Comparison of ENCODE assay signal across 1 cellular context in the genomic region with DNA sequence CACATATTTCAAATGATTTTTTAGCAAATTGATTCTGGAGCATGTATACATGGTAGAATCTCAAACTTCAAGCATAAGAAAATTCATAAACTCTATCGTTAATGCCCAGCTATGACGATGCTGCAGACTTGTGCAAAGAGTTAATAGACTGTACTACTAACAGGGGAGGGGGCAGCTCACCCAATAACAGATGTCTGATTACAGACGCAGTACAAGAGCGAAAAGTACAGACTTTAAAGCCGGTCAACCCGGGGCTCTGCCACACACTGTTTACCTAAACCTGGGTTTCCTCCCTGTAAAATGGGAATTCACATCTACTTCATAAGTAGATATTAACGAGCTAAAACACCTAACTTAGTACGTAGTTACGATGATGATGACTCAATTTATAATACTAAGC.
TF ChIP-seq lines count a peak whose summit lies in the region.

No MANE protein-coding gene starts in this region.

TF ChIP-seq in H1, 55 proteins besides CTCF, POLR2A, EP300 and RAD21:
- TF ChIP-seq TEAD4 (IDR thresholded peaks at IDR 0.05; ENCODE audit: low read depth, low read length) (no peak), TAF7 (optimal IDR thresholded peaks at IDR 0.05; ENCODE audit: borderline replicate concordance, low read depth, low read length) (no peak), SP2 (IDR thresholded peaks at IDR 0.05; ENCODE audit: low read length) (no peak), CBX5 (IDR thresholded peaks at IDR 0.05; ENCODE audit: low read depth, low read length) (no peak), BRCA1 (IDR thresholded peaks at IDR 0.05; ENCODE audit: low read depth, low read length) (no peak), RXRA (IDR thresholded peaks at IDR 0.05; ENCODE audit: insufficient read depth, low read depth, low read length) (no peak), ASH2L (IDR thresholded peaks at IDR 0.05; ENCODE audit: low read length) (no peak)
- TF ChIP-seq, protein P1, sequence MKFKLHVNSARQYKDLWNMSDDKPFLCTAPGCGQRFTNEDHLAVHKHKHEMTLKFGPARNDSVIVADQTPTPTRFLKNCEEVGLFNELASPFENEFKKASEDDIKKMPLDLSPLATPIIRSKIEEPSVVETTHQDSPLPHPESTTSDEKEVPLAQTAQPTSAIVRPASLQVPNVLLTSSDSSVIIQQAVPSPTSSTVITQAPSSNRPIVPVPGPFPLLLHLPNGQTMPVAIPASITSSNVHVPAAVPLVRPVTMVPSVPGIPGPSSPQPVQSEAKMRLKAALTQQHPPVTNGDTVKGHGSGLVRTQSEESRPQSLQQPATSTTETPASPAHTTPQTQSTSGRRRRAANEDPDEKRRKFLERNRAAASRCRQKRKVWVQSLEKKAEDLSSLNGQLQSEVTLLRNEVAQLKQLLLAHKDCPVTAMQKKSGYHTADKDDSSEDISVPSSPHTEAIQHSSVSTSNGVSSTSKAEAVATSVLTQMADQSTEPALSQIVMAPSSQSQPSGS (IDR thresholded peaks at IDR 0.05; ENCODE audit: low read length), result no peak
TF ChIP-seq in H1: peak in this region for 0.
